15 cellular contexts compared by ENCODE assay signal in genomic region chr9:14345586-14346237, GRCh38. TPM values are rescaled to one million over a fixed set of nuclear protein-coding genes. Genes with fewer than 3 reads are reported as not detected.
DNase-seq lines count a peak whose midpoint lies in the region; ATAC-seq and TF ChIP-seq lines count a peak whose summit lies in the region.
"Had no signal": no experiment of that assay in that cellular context is flagged by ENCODE, and none has a peak within 500 bp of the region (broad histone marks: within the 10 kb centered on the region; RNA-seq: fewer than 3 reads in every experiment).

No MANE protein-coding gene starts in this region.

- peak overlapping the region; percentile 72 for H3K4me3 Mint-ChIP-seq in neural crest cell
- H3K4me3 Mint-ChIP-seq: stimulated activated naive CD8-positive, alpha-beta T cell treated with anti-CD3 and anti-CD28 coated beads, Interleukin-15, amount 100 ng/mL, for 72 hours; T-helper 1 cell treated with Interleukin-12 subunit alpha and Interleukin-12 subunit beta and Interleukin-4 antibody, amounts not matched to agents 30 μg/mL and 1 μg/mL, for 36 hours had no signal

- no peaks in the 10 kb centered on the region for H3K9me3 Mint-ChIP-seq in neural crest cell
- H3K9me3 Mint-ChIP-seq: activated naive CD4-positive, alpha-beta T cell treated with anti-CD3 and anti-CD28 coated beads, Interleukin-2, amount 50 U/mL, for 72 hours; stimulated activated naive CD8-positive, alpha-beta T cell treated with anti-CD3 and anti-CD28 coated beads, Interleukin-15, amount 100 ng/mL, for 72 hours; T-helper 1 cell treated with Interleukin-12 subunit alpha and Interleukin-12 subunit beta and Interleukin-4 antibody, amounts not matched to agents 30 μg/mL and 1 μg/mL, for 36 hours had no signal

- H3K36me3 ChIP-seq in cardiac muscle cell, result no peaks in the 10 kb centered on the region
- no peaks in the 10 kb centered on the region for H3K36me3 ChIP-seq in gastroesophageal sphincter
- H3K36me3 ChIP-seq in vagina, result no peaks in the 10 kb centered on the region

- 70 to 78% methylated on average over 7 to 15 of the region's 40 CpGs for WGBS in gastroesophageal sphincter (ENCODE audit: low coverage in 1 of 2), 2 donors

- H3K9me3 ChIP-seq in cardiac muscle cell (ENCODE audit: low read depth) (no peaks in the 10 kb centered on the region), gastroesophageal sphincter (no peaks in the 10 kb centered on the region), vagina (no peaks in the 10 kb centered on the region)

- TF ChIP-seq CTCF in cardiac muscle cell (IDR thresholded peaks at IDR 0.05; ENCODE audit: low read depth, low read length) (no peak), gastroesophageal sphincter (IDR thresholded peaks at IDR 0.05) (no peak), neural crest cell (conservative IDR thresholded peaks at IDR 0.05) (no peak), vagina (IDR thresholded peaks at IDR 0.05) (no peak)

- intact Hi-C loops in left cardiac atrium (cut with DNase I), result loop anchor here (2.0 to 5.0 kb wide), 2 partner anchors 23 to 33 kb away; partner anchors contain the start of gene NFIB (in 1 of the 2)
- intact Hi-C loops in vagina (cut with DNase I), result loop anchor here (2.0 to 10.0 kb wide), 2 partner anchors 31 to 901 kb away; partner anchors contain the start of gene NFIB

- H3K27ac ChIP-seq in cardiac muscle cell (no peak overlapping the region), gastroesophageal sphincter (peak overlapping the region in 3 of 4 donors; percentile 37 to 81 (median 78)), vagina (peak overlapping the region; percentile 59)
- H3K27ac ChIP-seq: HL-60 had no signal

- H3K27me3 ChIP-seq in cardiac muscle cell (peaks cover 100% of the 10 kb centered on the region), gastroesophageal sphincter (peaks cover 78% of the 10 kb centered on the region), vagina (peaks cover 5% of the 10 kb centered on the region)

- ATAC-seq in left cardiac atrium (no peak), gastroesophageal sphincter (no peak), GM19463 (IDR thresholded peaks at IDR 0.05; ENCODE audit: unreplicated experiment) (no peak)
- ATAC-seq: activated naive CD4-positive, alpha-beta T cell treated with anti-CD3 and anti-CD28 coated beads, Interleukin-2, amount 50 U/mL, for 72 hours; stimulated activated naive CD8-positive, alpha-beta T cell treated with anti-CD3 and anti-CD28 coated beads, Interleukin-15, amount 100 ng/mL, for 72 hours had no signal

- no peaks in the 10 kb centered on the region for H3K27me3 Mint-ChIP-seq in neural crest cell (ENCODE audit: low read depth)
- H3K27me3 Mint-ChIP-seq: stimulated activated naive CD8-positive, alpha-beta T cell treated with anti-CD3 and anti-CD28 coated beads, Interleukin-15, amount 100 ng/mL, for 72 hours had no signal

- no peak for TF ChIP-seq EP300 in gastroesophageal sphincter (IDR thresholded peaks at IDR 0.05)

- H3K36me3 Mint-ChIP-seq in neural crest cell (ENCODE audit: low read depth), result no peaks in the 10 kb centered on the region

- no peak overlapping the region for H3K27ac Mint-ChIP-seq in neural crest cell (ENCODE audit: unreplicated experiment)
- H3K27ac Mint-ChIP-seq: activated naive CD4-positive, alpha-beta T cell treated with anti-CD3 and anti-CD28 coated beads, Interleukin-2, amount 50 U/mL, for 72 hours; stimulated activated naive CD8-positive, alpha-beta T cell treated with anti-CD3 and anti-CD28 coated beads, Interleukin-15, amount 100 ng/mL, for 72 hours; T-helper 1 cell treated with Interleukin-12 subunit alpha and Interleukin-12 subunit beta and Interleukin-4 antibody, amounts not matched to agents 30 μg/mL and 1 μg/mL, for 36 hours had no signal

- TF ChIP-seq POLR2A in gastroesophageal sphincter (IDR thresholded peaks at IDR 0.05), result no peak
- no peak for TF ChIP-seq POLR2A in vagina (IDR thresholded peaks at IDR 0.05)

- H3K4me1 Mint-ChIP-seq in neural crest cell, result peaks cover 45% of the 10 kb centered on the region

- H3K4me1 ChIP-seq in cardiac muscle cell (ENCODE audit: low read depth) (peaks cover 23% of the 10 kb centered on the region), gastroesophageal sphincter (peaks cover 0 to 90% (median 10%) of the 10 kb centered on the region in 3 donors), vagina (peaks cover 36% of the 10 kb centered on the region)

- DNase-seq in cardiac muscle cell (ENCODE audit: low read depth in 1 of 2, low spot score in 1 of 2), result no peak
- no peak for DNase-seq in left cardiac atrium
- DNase-seq in neural crest cell (ENCODE audit: low read depth, low spot score), result no peak
- DNase-seq in vagina (ENCODE audit: extremely low spot score in 2 of 2), result no peak
- no peak for DNase-seq in NK-92 (lab: John Stamatoyannopoulos, UW; ENCODE audit: unreplicated experiment)
- DNase-seq in NCI-H1930 (lab: John Stamatoyannopoulos, UW), result no peak
- DNase-seq: activated CD4-positive, alpha-beta T cell treated with anti-CD3 and anti-CD28 coated beads, Interleukin-2, amount 50 U/mL, for 48 hours; NK-92 treated with Interleukin-12 subunit alpha and Interleukin-12 subunit beta, amount 100 ng/mL, for 24 hours; stimulated activated CD4-positive, alpha-beta T cell treated with anti-CD3 and anti-CD28 coated beads, Interleukin-4, amount 100 ng/mL, for 1 hour; stimulated activated naive CD8-positive, alpha-beta T cell treated with anti-CD3 and anti-CD28 coated beads, Interleukin-15, amount 100 ng/mL, for 72 hours had no signal

- H3K4me3 ChIP-seq in cardiac muscle cell, result peak overlapping the region; percentile 37
- H3K4me3 ChIP-seq in gastroesophageal sphincter, result peak overlapping the region in 1 of 2 donors; percentile 60
- H3K4me3 ChIP-seq in vagina, result peak overlapping the region in 1 of 2 donors; percentile 42

RNA-seq across cellular contexts. Expression of gene NFIB, which starts 31.8 kb away (rescaled TPM):
- total RNA-seq in cardiac muscle cell (10.4 and 13.9 TPM in 2 replicates), left cardiac atrium (100 to 1,000 TPM; 110 to 118 TPM), gastroesophageal sphincter (10 to 100 TPM; 61.0 to 68.3 (median 65.4) TPM), neural crest cell (2.9 and 3.7 TPM in 2 replicates), vagina (73.4 TPM)
- 5.7 and 7.8 TPM in 2 replicates for polyA plus RNA-seq in cardiac muscle cell
- total RNA-seq: activated naive CD4-positive, alpha-beta T cell treated with anti-CD3 and anti-CD28 coated beads, Interleukin-2, amount 50 U/mL, for 72 hours had no signal
